Comparison of ENCODE assay signal across 3 cellular contexts in genomic region chr3:173353137-173353536, GRCh38. TPM values are rescaled to one million over a fixed set of nuclear protein-coding genes. Genes with fewer than 3 reads are reported as not detected.
"Had no signal": no experiment of that assay in that cellular context is flagged by ENCODE, and none has a peak within 500 bp of the region (broad histone marks: within the 10 kb centered on the region; RNA-seq: fewer than 3 reads in every experiment).

No MANE protein-coding gene starts in this region.

RNA-seq across cellular contexts. Expression of gene NLGN1, which starts 44.4 kb away (rescaled TPM):
- total RNA-seq: foreskin keratinocyte; naive thymus-derived CD4-positive, alpha-beta T cell had no signal
- polyA plus RNA-seq: foreskin keratinocyte; keratinocyte; naive thymus-derived CD4-positive, alpha-beta T cell had no signal
